ENCODE assay signal across 8 cellular contexts in genomic region chr20:38094968-38095689, GRCh38.
DNase-seq lines count a peak whose midpoint lies in the region; ATAC-seq, FAIRE-seq and TF ChIP-seq lines count a peak whose summit lies in the region.

No MANE protein-coding gene starts in this region.

- POLR2A ChIA-PET in AG04450 (lab: Yijun Ruan, JAX): no interaction called here
- POLR2A ChIA-PET in K562 (lab: Yijun Ruan, JAX): interaction anchor here (0.7 to 2.7 kb wide), 2 partner anchors 11 to 22 kb away, joined by 3 to 9 read pairs; no protein-coding TSS in a partner anchor

- peak overlapping the region; percentile 3; the same call in 1 of the 2 replicates for H2AFZ ChIP-seq in K562 (ENCODE audit: low read depth, low read length)

- TF ChIP-seq RAD21 in K562 (CRISPR knock-in tag; conservative IDR thresholded peaks at IDR 0.05 in 1 of 2, IDR thresholded peaks at IDR 0.05 in 1 of 2): no peak

- H3K9me3 Mint-ChIP-seq in HFFc6 (0 out of 2 replicates have a peak, but pooled peaks cover under 1% of the 10 kb centered on the region), osteocyte (ENCODE audit: unreplicated experiment) (peaks cover under 1% of the 10 kb centered on the region)

- DNase-seq in AG04450 (ENCODE audit: low read depth, low spot score) (no peak), HFFc6 (no peak), K562 (ENCODE audit: extremely low read depth in 1 of 4, low spot score in 3 of 4) (no peak), osteocyte (ENCODE audit: extremely low spot score, unreplicated experiment) (no peak)
- no peak for DNase-seq in central memory CD4-positive, alpha-beta T cell
- no peak for DNase-seq in activated effector memory CD4-positive, alpha-beta T cell treated with anti-CD3 and anti-CD28 coated beads, Interleukin-2, amount 50 U/mL, for 16 hours

- CTCF ChIA-PET in AG04450 (lab: Charles Lee): no interaction called here
- CTCF ChIA-PET in K562 (lab: Yijun Ruan, JAX; ENCODE audit: low intra/inter-chr PET ratio): no interaction called here

- H3K36me3 Mint-ChIP-seq in HFFc6 (ENCODE audit: low read depth) (peaks cover 16% of the 10 kb centered on the region), osteocyte (ENCODE audit: unreplicated experiment) (peaks cover 19% of the 10 kb centered on the region)

- no peaks in the 10 kb centered on the region for H4K20me1 ChIP-seq in K562 (replicated peaks; ENCODE audit: control insufficient read depth, insufficient read depth, low read length)

- in situ Hi-C loops in K562 (cut with MboI): no loop called here

- TF ChIP-seq CTCF in AG04450 (IDR thresholded peaks at IDR 0.05; ENCODE audit: low read depth, low read length) (no peak), HFFc6 (IDR thresholded peaks at IDR 0.05) (no peak), K562 (IDR thresholded peaks at IDR 0.05 in 2 of 3, conservative IDR thresholded peaks at IDR 0.05 in 1 of 3; ENCODE audit: insufficient read depth in 2 of 3, low read depth in 1 of 3, low read length in 3 of 3) (no peak), osteocyte (IDR thresholded peaks at IDR 0.05) (no peak)

- H3K36me3 ChIP-seq in K562 (ENCODE audit: control insufficient read depth, insufficient read depth, low read length) (peaks cover 27% of the 10 kb centered on the region), muscle layer of duodenum (ENCODE audit: control insufficient read depth in 1 of 2, insufficient read depth in 2 of 2, low read length in 2 of 2) (peaks cover 6 to 7% of the 10 kb centered on the region in 2 donors)

- H3K9me3 ChIP-seq in AG04450 (ENCODE audit: control insufficient read depth, insufficient read depth, low read length) (no peaks in the 10 kb centered on the region; the same call in 1 of the 2 replicates), K562 (replicated peaks; ENCODE audit: control insufficient read depth, insufficient read depth, low read depth, low read length) (no peaks in the 10 kb centered on the region), muscle layer of duodenum (ENCODE audit: control insufficient read depth in 1 of 2, low read length in 2 of 2) (no peaks in the 10 kb centered on the region)

- H3K4me3 ChIP-seq in AG04450 (ENCODE audit: low read depth, low read length) (no peak overlapping the region), K562 (no peak overlapping the region), muscle layer of duodenum (ENCODE audit: low read depth in 1 of 2, low read length in 2 of 2) (no peak overlapping the region)

- FAIRE-seq in K562 (lab: Jason Lieb, UNC): no peak

- H3K4me3 Mint-ChIP-seq in HFFc6: no peak overlapping the region
- no peak overlapping the region for H3K4me3 Mint-ChIP-seq in osteocyte (ENCODE audit: unreplicated experiment)

- H3K27me3 Mint-ChIP-seq in HFFc6 (ENCODE audit: insufficient read depth) (peaks cover 1% of the 10 kb centered on the region), osteocyte (ENCODE audit: unreplicated experiment) (no peaks in the 10 kb centered on the region)

- H3K4me2 ChIP-seq in K562 (ENCODE audit: insufficient read depth, low read length): no peak overlapping the region

- BruUV-seq in K562 (replicated peaks; lab: Mats Ljungman, UMichigan): no TSS peak

- TF ChIP-seq EP300 in K562 (IDR thresholded peaks at IDR 0.05; ENCODE audit: low read length): no peak

- 56% methylated on average over 7 of the region's 7 CpGs for WGBS in K562 (ENCODE audit: insufficient coverage, low coverage, missing lambda C conversion rate)

- H3K27me3 ChIP-seq in AG04450 (ENCODE audit: control insufficient read depth, insufficient read depth, low read length) (no peaks in the 10 kb centered on the region), K562 (ENCODE audit: control insufficient read depth in 2 of 2, insufficient read depth in 2 of 2, low read length in 2 of 2) (no peaks in the 10 kb centered on the region), muscle layer of duodenum (ENCODE audit: low read depth, low read length) (no peaks in the 10 kb centered on the region)

- H3K27ac Mint-ChIP-seq in HFFc6: peak overlapping the region; percentile 56
- no peak overlapping the region for H3K27ac Mint-ChIP-seq in osteocyte (ENCODE audit: unreplicated experiment)

- no peaks in the 10 kb centered on the region for H3K9me1 ChIP-seq in K562 (ENCODE audit: control insufficient read depth, insufficient read depth, low read length)

- no peaks in the 10 kb centered on the region for H3K79me2 ChIP-seq in K562 (ENCODE audit: control insufficient read depth, insufficient read depth, low read length)

- H3K27ac ChIP-seq in AG04450 (ENCODE audit: low read depth, low read length) (peak overlapping the region; percentile 73), K562 (ENCODE audit: extremely low read depth, low read depth, low read length) (peak overlapping the region; percentile 62; the same call in 2 of the 3 replicates), muscle layer of duodenum (ENCODE audit: low read length) (peak overlapping the region; percentile 32)

- no peak for TF ChIP-seq POLR2A in K562 (conservative IDR thresholded peaks at IDR 0.05)

- intact Hi-C loops in K562 (cut with micrococcal nuclease): no loop called here

- H3K4me1 Mint-ChIP-seq in HFFc6 (ENCODE audit: low read depth) (peaks cover 56% of the 10 kb centered on the region), osteocyte (ENCODE audit: unreplicated experiment) (peaks cover 24% of the 10 kb centered on the region)

- peak overlapping the region in 1 of 2 experiments; percentile 42; a peak in 1 of 4 replicates for H3K9ac ChIP-seq in K562 (ENCODE audit: insufficient read depth in 1 of 2, low read depth in 2 of 2, low read length in 2 of 2)

- ATAC-seq in K562 (no peak), HG03565 (IDR thresholded peaks at IDR 0.05; ENCODE audit: unreplicated experiment) (no peak)

- H3K4me1 ChIP-seq in K562 (replicated peaks in 1 of 2; ENCODE audit: control insufficient read depth in 2 of 2, insufficient read depth in 2 of 2, low read length in 2 of 2) (peaks cover 4 to 51% of the 10 kb centered on the region in 2 experiments; a peak in 4 of 5 replicates), muscle layer of duodenum (ENCODE audit: control insufficient read depth in 1 of 2, insufficient read depth in 2 of 2, low read length in 2 of 2) (peaks cover 13 to 28% of the 10 kb centered on the region in 2 donors)

TF ChIP-seq in K562, 482 proteins besides CTCF, POLR2A, EP300 and RAD21:
- TF ChIP-seq ZNF449 (CRISPR knock-in tag; IDR thresholded peaks at IDR 0.05): 0 out of 2 replicates have a peak, but pooled peaks have one; percentile 8
- peak; percentile 27 for TF ChIP-seq CXXC5 (CRISPR knock-in tag; IDR thresholded peaks at IDR 0.05)
- no peak for TF ChIP-seq HNRNPH1 (optimal IDR thresholded peaks at IDR 0.05; ENCODE audit: low read depth, low read length)
- peak; percentile 60; the same call in 1 of the 2 replicates for TF ChIP-seq BACH1 (tag; IDR thresholded peaks at IDR 0.05)
- no peak for TF ChIP-seq RHOXF2B (CRISPR knock-in tag; conservative IDR thresholded peaks at IDR 0.05)
- peak; percentile 32; the same call in 1 of the 2 replicates for TF ChIP-seq ZNF589 (CRISPR knock-in tag; IDR thresholded peaks at IDR 0.05; ENCODE audit: low read depth)
- TF ChIP-seq, protein P1, sequence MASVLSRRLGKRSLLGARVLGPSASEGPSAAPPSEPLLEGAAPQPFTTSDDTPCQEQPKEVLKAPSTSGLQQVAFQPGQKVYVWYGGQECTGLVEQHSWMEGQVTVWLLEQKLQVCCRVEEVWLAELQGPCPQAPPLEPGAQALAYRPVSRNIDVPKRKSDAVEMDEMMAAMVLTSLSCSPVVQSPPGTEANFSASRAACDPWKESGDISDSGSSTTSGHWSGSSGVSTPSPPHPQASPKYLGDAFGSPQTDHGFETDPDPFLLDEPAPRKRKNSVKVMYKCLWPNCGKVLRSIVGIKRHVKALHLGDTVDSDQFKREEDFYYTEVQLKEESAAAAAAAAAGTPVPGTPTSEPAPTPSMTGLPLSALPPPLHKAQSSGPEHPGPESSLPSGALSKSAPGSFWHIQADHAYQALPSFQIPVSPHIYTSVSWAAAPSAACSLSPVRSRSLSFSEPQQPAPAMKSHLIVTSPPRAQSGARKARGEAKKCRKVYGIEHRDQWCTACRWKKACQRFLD (CRISPR knock-in tag; IDR thresholded peaks at IDR 0.05): peak; percentile 57; the same call in 1 of the 2 replicates
- 0 out of 2 replicates have a peak, but pooled peaks have one; percentile 56 for TF ChIP-seq ZNF197 (CRISPR knock-in tag; IDR thresholded peaks at IDR 0.05; ENCODE audit: low read depth)
- peak; percentile 45 for TF ChIP-seq SMAD4 (CRISPR knock-in tag; conservative IDR thresholded peaks at IDR 0.05)
- TF ChIP-seq ZNF175 (CRISPR knock-in tag; IDR thresholded peaks at IDR 0.05; ENCODE audit: low read depth): peak; percentile 65
- TF ChIP-seq MIER1 (IDR thresholded peaks at IDR 0.05; ENCODE audit: low read depth): no peak
- no peak for TF ChIP-seq NR2C2 (CRISPR knock-in tag; IDR thresholded peaks at IDR 0.05)
- peak; percentile 18; the same call in 1 of the 2 replicates for TF ChIP-seq NR2C2 (tag; IDR thresholded peaks at IDR 0.05)
- TF ChIP-seq NR4A1 (CRISPR knock-in tag; IDR thresholded peaks at IDR 0.05): no peak
- TF ChIP-seq NR4A1 (tag; IDR thresholded peaks at IDR 0.05): peak; percentile 35; the same call in 1 of the 2 replicates
- no peak for TF ChIP-seq SRSF1 (IDR thresholded peaks at IDR 0.05; ENCODE audit: low read depth, low read length)
- 0 out of 2 replicates have a peak, but pooled peaks have one; percentile 35 for TF ChIP-seq ESRRA (IDR thresholded peaks at IDR 0.05; ENCODE audit: borderline replicate concordance, low read depth)
- 0 out of 2 replicates have a peak, but pooled peaks have one; percentile 37 for TF ChIP-seq ZNF584 (CRISPR knock-in tag; IDR thresholded peaks at IDR 0.05; ENCODE audit: low read depth)
TF ChIP-seq in K562: peak in this region for 12.
